3 cellular contexts compared by ENCODE assay signal in the genomic region with DNA sequence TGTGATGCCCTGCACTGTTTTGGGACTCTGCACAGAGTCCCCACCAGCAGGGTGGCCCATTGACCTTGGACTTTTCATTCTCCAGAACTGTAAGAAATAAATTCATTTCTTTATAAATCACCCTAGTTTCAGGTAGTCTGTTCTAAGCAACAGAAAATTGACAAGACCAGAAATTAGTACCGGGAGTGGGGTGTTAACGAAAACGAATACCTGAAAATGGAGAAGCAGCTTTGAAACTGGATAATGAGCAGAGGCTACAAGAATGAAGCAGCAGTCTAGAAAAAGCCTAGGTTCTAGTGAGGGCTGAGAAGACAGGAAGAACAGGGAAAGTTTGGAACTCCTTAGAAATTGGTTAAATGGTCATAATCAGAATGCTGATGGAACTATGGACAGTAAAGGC.
TF ChIP-seq lines count a peak whose summit lies in the region.

No MANE protein-coding gene starts in this region.

TF ChIP-seq in HEK293, 187 proteins besides CTCF, POLR2A, EP300 and RAD21:
- no peak for TF ChIP-seq ZNF211 (tag by site-specific recombination; IDR thresholded peaks at IDR 0.05; ENCODE audit: low read depth)
- TF ChIP-seq ZNF623 (tag by site-specific recombination; IDR thresholded peaks at IDR 0.05): no peak
- TF ChIP-seq ZNF707 (tag by site-specific recombination; IDR thresholded peaks at IDR 0.05): peak; percentile 97
- TF ChIP-seq SETDB1 (IDR thresholded peaks at IDR 0.05; ENCODE audit: insufficient read length, low read length): peak; percentile 75

TF ChIP-seq in K562, 482 proteins besides CTCF, POLR2A, EP300 and RAD21:
- TF ChIP-seq, protein P1, sequence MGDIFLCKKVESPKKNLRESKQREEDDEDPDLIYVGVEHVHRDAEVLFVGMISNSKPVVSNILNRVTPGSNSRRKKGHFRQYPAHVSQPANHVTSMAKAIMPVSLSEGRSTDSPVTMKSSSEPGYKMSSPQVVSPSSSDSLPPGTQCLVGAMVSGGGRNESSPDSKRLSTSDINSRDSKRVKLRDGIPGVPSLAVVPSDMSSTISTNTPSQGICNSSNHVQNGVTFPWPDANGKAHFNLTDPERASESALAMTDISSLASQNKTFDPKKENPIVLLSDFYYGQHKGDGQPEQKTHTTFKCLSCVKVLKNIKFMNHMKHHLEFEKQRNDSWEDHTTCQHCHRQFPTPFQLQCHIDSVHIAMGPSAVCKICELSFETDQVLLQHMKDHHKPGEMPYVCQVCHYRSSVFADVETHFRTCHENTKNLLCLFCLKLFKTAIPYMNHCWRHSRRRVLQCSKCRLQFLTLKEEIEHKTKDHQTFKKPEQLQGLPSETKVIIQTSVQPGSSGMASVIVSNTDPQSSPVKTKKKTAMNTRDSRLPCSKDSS (IDR thresholded peaks at IDR 0.05; ENCODE audit: low read depth, partially characterized antibody): peak; percentile 18
- TF ChIP-seq ZNF707 (CRISPR knock-in tag; conservative IDR thresholded peaks at IDR 0.05) (peak; percentile 95), ZNF263 (CRISPR knock-in tag; IDR thresholded peaks at IDR 0.05; ENCODE audit: borderline replicate concordance) (no peak), HDGF (IDR thresholded peaks at IDR 0.05) (no peak), CBX3 (IDR thresholded peaks at IDR 0.05; ENCODE audit: borderline replicate concordance in 1 of 2, low read length in 2 of 2) (peak in 1 of 2 experiments; percentile 62; a peak in 1 of 3 replicates), TRIM28 (IDR thresholded peaks at IDR 0.05) (0 out of 2 replicates have a peak, but pooled peaks have one; percentile 18)
- TF ChIP-seq, protein P2, sequence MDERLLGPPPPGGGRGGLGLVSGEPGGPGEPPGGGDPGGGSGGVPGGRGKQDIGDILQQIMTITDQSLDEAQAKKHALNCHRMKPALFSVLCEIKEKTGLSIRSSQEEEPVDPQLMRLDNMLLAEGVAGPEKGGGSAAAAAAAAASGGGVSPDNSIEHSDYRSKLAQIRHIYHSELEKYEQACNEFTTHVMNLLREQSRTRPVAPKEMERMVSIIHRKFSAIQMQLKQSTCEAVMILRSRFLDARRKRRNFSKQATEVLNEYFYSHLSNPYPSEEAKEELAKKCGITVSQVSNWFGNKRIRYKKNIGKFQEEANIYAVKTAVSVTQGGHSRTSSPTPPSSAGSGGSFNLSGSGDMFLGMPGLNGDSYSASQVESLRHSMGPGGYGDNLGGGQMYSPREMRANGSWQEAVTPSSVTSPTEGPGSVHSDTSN (CRISPR knock-in tag; IDR thresholded peaks at IDR 0.05; ENCODE audit: low read depth): no peak
- TF ChIP-seq, protein P2 (tag; conservative IDR thresholded peaks at IDR 0.05; ENCODE audit: low read depth): no peak

TF ChIP-seq in WTC11, 78 proteins besides CTCF, POLR2A, EP300 and RAD21:
- TF ChIP-seq ZNF317 (CRISPR knock-in tag; IDR thresholded peaks at IDR 0.05; ENCODE audit: borderline replicate concordance, low read depth): no peak
- no peak for TF ChIP-seq ZNF219 (CRISPR knock-in tag; IDR thresholded peaks at IDR 0.05; ENCODE audit: borderline replicate concordance)
- no peak for TF ChIP-seq ZNF263 (CRISPR knock-in tag; IDR thresholded peaks at IDR 0.05; ENCODE audit: low read depth)
- TF ChIP-seq ZNF671 (CRISPR knock-in tag; IDR thresholded peaks at IDR 0.05): no peak
- TF ChIP-seq RORB (CRISPR knock-in tag; IDR thresholded peaks at IDR 0.05): no peak
- no peak for TF ChIP-seq ZNF138 (CRISPR knock-in tag; conservative IDR thresholded peaks at IDR 0.05)
- TF ChIP-seq NFE2L1 (CRISPR knock-in tag; IDR thresholded peaks at IDR 0.05): no peak
- no peak for TF ChIP-seq ZBTB21 (CRISPR knock-in tag; IDR thresholded peaks at IDR 0.05; ENCODE audit: borderline replicate concordance)
- no peak for TF ChIP-seq FOXK1 (CRISPR knock-in tag; IDR thresholded peaks at IDR 0.05)
- TF ChIP-seq, protein P3, sequence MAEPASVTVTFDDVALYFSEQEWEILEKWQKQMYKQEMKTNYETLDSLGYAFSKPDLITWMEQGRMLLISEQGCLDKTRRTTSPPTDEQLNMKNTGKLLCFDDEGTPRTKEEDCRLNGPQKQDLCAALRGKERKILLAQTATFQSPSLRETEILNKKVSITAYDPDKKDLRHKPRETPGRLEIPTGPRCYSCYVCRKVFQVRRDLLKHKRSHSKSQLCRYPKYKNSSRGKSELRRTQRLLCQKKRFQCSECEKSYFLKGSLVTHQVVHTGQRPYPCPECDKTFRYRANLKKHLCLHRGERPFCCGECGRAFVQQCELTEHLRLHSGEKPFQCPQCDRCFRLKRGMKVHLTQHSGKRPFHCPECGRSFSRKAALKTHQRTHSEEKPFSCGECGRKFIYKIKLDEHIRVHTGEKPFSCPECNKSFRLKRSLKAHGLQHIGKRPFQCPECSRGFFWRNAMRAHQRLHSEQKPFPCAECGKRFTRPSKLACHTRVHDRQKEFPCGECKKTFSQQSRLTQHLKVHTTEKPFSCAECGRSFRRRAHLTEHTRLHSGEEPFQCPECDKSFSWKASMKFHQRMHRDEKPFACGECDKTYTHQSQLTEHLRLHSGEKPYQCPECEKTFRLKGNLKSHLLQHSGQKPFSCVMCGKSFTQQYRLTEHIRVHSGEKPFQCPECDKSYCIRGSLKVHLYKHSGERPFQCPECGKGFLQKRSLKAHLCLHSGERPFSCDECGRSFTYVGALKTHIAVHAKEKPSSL (CRISPR knock-in tag; conservative IDR thresholded peaks at IDR 0.05): no peak
- no peak for TF ChIP-seq ZNF423 (CRISPR knock-in tag; IDR thresholded peaks at IDR 0.05)
- no peak for TF ChIP-seq FOXJ3 (CRISPR knock-in tag; IDR thresholded peaks at IDR 0.05; ENCODE audit: borderline replicate concordance)
- TF ChIP-seq TEAD4 (CRISPR knock-in tag; IDR thresholded peaks at IDR 0.05): no peak
- TF ChIP-seq FOXP4 (CRISPR knock-in tag; IDR thresholded peaks at IDR 0.05): no peak
- TF ChIP-seq IRF2 (CRISPR knock-in tag; IDR thresholded peaks at IDR 0.05; ENCODE audit: borderline replicate concordance, low read depth): no peak
- TF ChIP-seq ATF3 (CRISPR knock-in tag; conservative IDR thresholded peaks at IDR 0.05): no peak
- TF ChIP-seq HMGXB4 (CRISPR knock-in tag; IDR thresholded peaks at IDR 0.05): no peak
TF ChIP-seq in WTC11: peak in this region for 0.
